ENCODE assay signal across 29 cellular contexts in genomic region chr6:77987035-77987384, GRCh38.
DNase-seq lines count a peak whose midpoint lies in the region; ATAC-seq and TF ChIP-seq lines count a peak whose summit lies in the region.
"Had no signal": no experiment of that assay in that cellular context is flagged by ENCODE, and none has a peak within 500 bp of the region (broad histone marks: within the 10 kb centered on the region; RNA-seq: fewer than 3 reads in every experiment).

No MANE protein-coding gene starts in this region.

- POLR2A ChIA-PET in CD8-positive, alpha-beta T cell (lab: Charles Lee), result no interaction called here

- H3K4me1 ChIP-seq in CD8-positive, alpha-beta T cell (ENCODE audit: insufficient read depth, low read length), result no peaks in the 10 kb centered on the region
- H3K4me1 ChIP-seq: BE2C, right atrium auricular region had no signal

- H3K4me3 Mint-ChIP-seq in glutamatergic neuron (ENCODE audit: unreplicated experiment), result no peak overlapping the region
- H3K4me3 Mint-ChIP-seq in CD8-positive, alpha-beta T cell, result no peak overlapping the region
- H3K4me3 Mint-ChIP-seq: activated CD4-positive, alpha-beta memory T cell treated with anti-CD3 and anti-CD28 coated beads, Interleukin-2, amount 10 ng/mL, durations not matched to agents 7 days and 5 days; activated naive CD4-positive, alpha-beta T cell treated with anti-CD3 and anti-CD28 coated beads, Interleukin-2, amount 10 ng/mL, durations not matched to agents 7 days and 5 days; effector memory CD8-positive, alpha-beta T cell; stimulated activated memory B cell treated with anti-CD40 and anti-IgM and Interleukin-4, amounts not matched to agents 10 μg/mL and 1 μg/mL and 100 μg/mL, for 72 hours; T-helper 1 cell treated with Interleukin-12 subunit alpha and Interleukin-12 subunit beta and Interleukin-4 antibody, amounts not matched to agents 30 μg/mL and 1 μg/mL, for 36 hours had no signal

- no peaks in the 10 kb centered on the region for H3K9me3 Mint-ChIP-seq in glutamatergic neuron (ENCODE audit: unreplicated experiment)
- H3K9me3 Mint-ChIP-seq in CD8-positive, alpha-beta T cell, result peaks cover 25% of the 10 kb centered on the region

- no peak overlapping the region for H3K27ac ChIP-seq in CD8-positive, alpha-beta T cell (ENCODE audit: low read depth, low read length)
- H3K27ac ChIP-seq: 22Rv1, neutrophil, right atrium auricular region had no signal

- H3K9me3 ChIP-seq in CD8-positive, alpha-beta T cell (ENCODE audit: low read length), result no peaks in the 10 kb centered on the region
- H3K9me3 ChIP-seq: BE2C, neutrophil had no signal

- H3K27me3 ChIP-seq in CD8-positive, alpha-beta T cell (ENCODE audit: insufficient read depth, low read length), result no peaks in the 10 kb centered on the region
- H3K27me3 ChIP-seq: BE2C, neutrophil, right atrium auricular region had no signal

- DNase-seq in posterior vena cava (ENCODE audit: low spot score) (no peak), DMS53 treated with DMSO at 0.1 percent for 48 hours (lab: John Stamatoyannopoulos, UW; ENCODE audit: unreplicated experiment) (no peak), glutamatergic neuron (no peak)
- DNase-seq in CD8-positive, alpha-beta T cell, result no peak
- DNase-seq: activated CD4-positive, alpha-beta memory T cell treated with anti-CD3 and anti-CD28 coated beads, Interleukin-2, amount 10 ng/mL, durations not matched to agents 7 days and 5 days; activated naive CD4-positive, alpha-beta T cell treated with anti-CD3 and anti-CD28 coated beads, Interleukin-2, amount 10 ng/mL, durations not matched to agents 7 days and 5 days; activated T-cell treated with anti-CD3 and anti-CD28 coated beads, Interleukin-2, amount 50 U/mL, for 1 hour; aorta; BE2C; cerebellar nuclear complex; effector memory CD8-positive, alpha-beta T cell; GDM1; H7; head of caudate nucleus; Karpas-422; NCI-H1092 treated with DMSO at 0.1 percent for 48 hours; NCI-H2107; NCI-H526 treated with DMSO at 0.1 percent for 48 hours; SHP77; stimulated activated CD4-positive, alpha-beta T cell treated with anti-CD3 and anti-CD28 coated beads, Interleukin-15, amount 100 ng/mL, for 24 hours had no signal

- H3K4me1 Mint-ChIP-seq in glutamatergic neuron (ENCODE audit: low read depth, unreplicated experiment), result no peaks in the 10 kb centered on the region
- no peaks in the 10 kb centered on the region for H3K4me1 Mint-ChIP-seq in CD8-positive, alpha-beta T cell (ENCODE audit: low read depth)
- H3K4me1 Mint-ChIP-seq: activated CD4-positive, alpha-beta memory T cell treated with anti-CD3 and anti-CD28 coated beads, Interleukin-2, amount 10 ng/mL, durations not matched to agents 7 days and 5 days; activated naive CD4-positive, alpha-beta T cell treated with anti-CD3 and anti-CD28 coated beads, Interleukin-2, amount 10 ng/mL, durations not matched to agents 7 days and 5 days; stimulated activated memory B cell treated with anti-CD40 and anti-IgM and Interleukin-4, amounts not matched to agents 10 μg/mL and 1 μg/mL and 100 μg/mL, for 72 hours had no signal

- no peak overlapping the region for H3K4me3 ChIP-seq in CD8-positive, alpha-beta T cell (ENCODE audit: low read depth, low read length)
- H3K4me3 ChIP-seq: right atrium auricular region had no signal

- H3K36me3 ChIP-seq in CD8-positive, alpha-beta T cell (ENCODE audit: insufficient read depth, low read length), result no peaks in the 10 kb centered on the region
- H3K36me3 ChIP-seq: BE2C, neutrophil, right atrium auricular region had no signal

- TF ChIP-seq CTCF in glutamatergic neuron (IDR thresholded peaks at IDR 0.05; ENCODE audit: partially characterized antibody, unreplicated experiment), result no peak
- no peak for TF ChIP-seq CTCF in CD8-positive, alpha-beta T cell (IDR thresholded peaks at IDR 0.05)

- ATAC-seq in GM18498 (IDR thresholded peaks at IDR 0.05; ENCODE audit: unreplicated experiment), result peak; percentile 39
- peak; percentile 13 for ATAC-seq in GM19043 (IDR thresholded peaks at IDR 0.05; ENCODE audit: low read depth, unreplicated experiment)
- ATAC-seq in HG02610 (IDR thresholded peaks at IDR 0.05; ENCODE audit: unreplicated experiment), result peak; percentile 19
- peak; percentile 25 for ATAC-seq in HG03196 (IDR thresholded peaks at IDR 0.05; ENCODE audit: unreplicated experiment)
- no peak for ATAC-seq in CD8-positive, alpha-beta T cell
- ATAC-seq: effector memory CD8-positive, alpha-beta T cell; stimulated activated memory B cell treated with anti-CD40 and anti-IgM and Interleukin-4, amounts not matched to agents 10 μg/mL and 1 μg/mL and 100 μg/mL, for 72 hours had no signal

- H3K27ac Mint-ChIP-seq in glutamatergic neuron (ENCODE audit: unreplicated experiment), result no peak overlapping the region
- no peak overlapping the region for H3K27ac Mint-ChIP-seq in CD8-positive, alpha-beta T cell
- H3K27ac Mint-ChIP-seq: activated CD4-positive, alpha-beta memory T cell treated with anti-CD3 and anti-CD28 coated beads, Interleukin-2, amount 10 ng/mL, durations not matched to agents 7 days and 5 days; activated naive CD4-positive, alpha-beta T cell treated with anti-CD3 and anti-CD28 coated beads, Interleukin-2, amount 10 ng/mL, durations not matched to agents 7 days and 5 days; effector memory CD8-positive, alpha-beta T cell; stimulated activated memory B cell treated with anti-CD40 and anti-IgM and Interleukin-4, amounts not matched to agents 10 μg/mL and 1 μg/mL and 100 μg/mL, for 72 hours; T-helper 1 cell treated with Interleukin-12 subunit alpha and Interleukin-12 subunit beta and Interleukin-4 antibody, amounts not matched to agents 30 μg/mL and 1 μg/mL, for 36 hours had no signal

- peaks cover 14% of the 10 kb centered on the region for H3K36me3 Mint-ChIP-seq in glutamatergic neuron (ENCODE audit: unreplicated experiment)
- no peaks in the 10 kb centered on the region for H3K36me3 Mint-ChIP-seq in CD8-positive, alpha-beta T cell
- H3K36me3 Mint-ChIP-seq: activated naive CD4-positive, alpha-beta T cell treated with anti-CD3 and anti-CD28 coated beads, Interleukin-2, amount 10 ng/mL, durations not matched to agents 7 days and 5 days; stimulated activated memory B cell treated with anti-CD40 and anti-IgM and Interleukin-4, amounts not matched to agents 10 μg/mL and 1 μg/mL and 100 μg/mL, for 72 hours had no signal

- no peaks in the 10 kb centered on the region for H3K27me3 Mint-ChIP-seq in glutamatergic neuron (ENCODE audit: unreplicated experiment)
- no peaks in the 10 kb centered on the region for H3K27me3 Mint-ChIP-seq in CD8-positive, alpha-beta T cell (ENCODE audit: low read depth)
- H3K27me3 Mint-ChIP-seq: activated CD4-positive, alpha-beta memory T cell treated with anti-CD3 and anti-CD28 coated beads, Interleukin-2, amount 10 ng/mL, durations not matched to agents 7 days and 5 days; activated naive CD4-positive, alpha-beta T cell treated with anti-CD3 and anti-CD28 coated beads, Interleukin-2, amount 10 ng/mL, durations not matched to agents 7 days and 5 days; effector memory CD8-positive, alpha-beta T cell; stimulated activated memory B cell treated with anti-CD40 and anti-IgM and Interleukin-4, amounts not matched to agents 10 μg/mL and 1 μg/mL and 100 μg/mL, for 72 hours had no signal

- CTCF ChIA-PET in CD8-positive, alpha-beta T cell (lab: Charles Lee), result no interaction called here

- intact Hi-C loops in posterior vena cava (cut with DNase I), result no loop called here
- intact Hi-C loops in CD8-positive, alpha-beta T cell (cut with DNase I, micrococcal nuclease), result no loop called here
